ENCODE assay signal across 2 cellular contexts in the genomic region with DNA sequence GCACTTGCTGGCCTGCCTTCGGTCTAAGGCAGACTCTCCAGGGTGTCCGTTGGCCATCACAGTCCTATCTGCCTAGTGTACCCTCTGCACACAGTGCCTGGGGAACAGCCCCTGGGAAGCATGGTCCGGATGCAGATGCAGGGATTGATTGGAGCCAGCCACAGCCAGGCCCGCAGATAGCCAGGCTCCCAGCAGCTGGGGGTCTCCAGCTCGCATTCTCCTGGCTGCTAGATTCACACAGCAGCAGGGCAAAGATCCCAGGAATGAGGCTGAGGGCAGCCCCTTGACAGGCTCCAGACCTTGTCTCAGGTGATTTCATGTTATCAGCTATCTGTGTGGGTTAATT.
TF ChIP-seq lines count a peak whose summit lies in the region.

No MANE protein-coding gene starts in this region.

TF ChIP-seq in H1, 55 proteins besides CTCF, POLR2A, EP300 and RAD21:
- no peak for TF ChIP-seq CBX5 (IDR thresholded peaks at IDR 0.05; ENCODE audit: low read depth, low read length)
- TF ChIP-seq YY1 (IDR thresholded peaks at IDR 0.05; ENCODE audit: low read depth, low read length): no peak
- TF ChIP-seq, protein P1, sequence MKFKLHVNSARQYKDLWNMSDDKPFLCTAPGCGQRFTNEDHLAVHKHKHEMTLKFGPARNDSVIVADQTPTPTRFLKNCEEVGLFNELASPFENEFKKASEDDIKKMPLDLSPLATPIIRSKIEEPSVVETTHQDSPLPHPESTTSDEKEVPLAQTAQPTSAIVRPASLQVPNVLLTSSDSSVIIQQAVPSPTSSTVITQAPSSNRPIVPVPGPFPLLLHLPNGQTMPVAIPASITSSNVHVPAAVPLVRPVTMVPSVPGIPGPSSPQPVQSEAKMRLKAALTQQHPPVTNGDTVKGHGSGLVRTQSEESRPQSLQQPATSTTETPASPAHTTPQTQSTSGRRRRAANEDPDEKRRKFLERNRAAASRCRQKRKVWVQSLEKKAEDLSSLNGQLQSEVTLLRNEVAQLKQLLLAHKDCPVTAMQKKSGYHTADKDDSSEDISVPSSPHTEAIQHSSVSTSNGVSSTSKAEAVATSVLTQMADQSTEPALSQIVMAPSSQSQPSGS (IDR thresholded peaks at IDR 0.05; ENCODE audit: low read length): no peak
- no peak for TF ChIP-seq SIX5 (IDR thresholded peaks at IDR 0.05; ENCODE audit: low read depth, low read length)
- TF ChIP-seq SRF (IDR thresholded peaks at IDR 0.05; ENCODE audit: low read depth, low read length): no peak
- no peak for TF ChIP-seq MAFK (IDR thresholded peaks at IDR 0.05; ENCODE audit: low read depth, low read length)
- TF ChIP-seq TAF7 (optimal IDR thresholded peaks at IDR 0.05; ENCODE audit: borderline replicate concordance, low read depth, low read length): no peak
- TF ChIP-seq NANOG (IDR thresholded peaks at IDR 0.05; ENCODE audit: insufficient read depth, low read depth, low read length, poor library complexity, severe bottlenecking): no peak
- TF ChIP-seq SP1 (IDR thresholded peaks at IDR 0.05; ENCODE audit: low read depth, low read length): no peak
- TF ChIP-seq HDAC6 (IDR thresholded peaks at IDR 0.05; ENCODE audit: low read depth, low read length): no peak
- no peak for TF ChIP-seq CREB1 (IDR thresholded peaks at IDR 0.05)
- TF ChIP-seq FOSL1 (IDR thresholded peaks at IDR 0.05; ENCODE audit: insufficient read depth, low read depth, low read length): no peak
- TF ChIP-seq SAP30 (IDR thresholded peaks at IDR 0.05; ENCODE audit: insufficient read depth, insufficient replicate concordance, low read length): no peak
- no peak for TF ChIP-seq KDM1A (IDR thresholded peaks at IDR 0.05; ENCODE audit: borderline replicate concordance, low read length)
- no peak for TF ChIP-seq EGR1 (IDR thresholded peaks at IDR 0.05; ENCODE audit: borderline replicate concordance, low read depth, low read length)
- no peak for TF ChIP-seq TEAD4 (IDR thresholded peaks at IDR 0.05; ENCODE audit: low read depth, low read length)
- TF ChIP-seq SIN3A (conservative IDR thresholded peaks at IDR 0.05 in 1 of 2, IDR thresholded peaks at IDR 0.05 in 1 of 2; ENCODE audit: low read depth in 1 of 2, low read length in 2 of 2): no peak
- TF ChIP-seq, protein P2, sequence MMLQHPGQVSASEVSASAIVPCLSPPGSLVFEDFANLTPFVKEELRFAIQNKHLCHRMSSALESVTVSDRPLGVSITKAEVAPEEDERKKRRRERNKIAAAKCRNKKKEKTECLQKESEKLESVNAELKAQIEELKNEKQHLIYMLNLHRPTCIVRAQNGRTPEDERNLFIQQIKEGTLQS (IDR thresholded peaks at IDR 0.05; ENCODE audit: insufficient read depth, low read depth, low read length): no peak
TF ChIP-seq in H1: peak in this region for 0.

TF ChIP-seq in WTC11, 78 proteins besides CTCF, POLR2A, EP300 and RAD21:
- TF ChIP-seq, protein P3, sequence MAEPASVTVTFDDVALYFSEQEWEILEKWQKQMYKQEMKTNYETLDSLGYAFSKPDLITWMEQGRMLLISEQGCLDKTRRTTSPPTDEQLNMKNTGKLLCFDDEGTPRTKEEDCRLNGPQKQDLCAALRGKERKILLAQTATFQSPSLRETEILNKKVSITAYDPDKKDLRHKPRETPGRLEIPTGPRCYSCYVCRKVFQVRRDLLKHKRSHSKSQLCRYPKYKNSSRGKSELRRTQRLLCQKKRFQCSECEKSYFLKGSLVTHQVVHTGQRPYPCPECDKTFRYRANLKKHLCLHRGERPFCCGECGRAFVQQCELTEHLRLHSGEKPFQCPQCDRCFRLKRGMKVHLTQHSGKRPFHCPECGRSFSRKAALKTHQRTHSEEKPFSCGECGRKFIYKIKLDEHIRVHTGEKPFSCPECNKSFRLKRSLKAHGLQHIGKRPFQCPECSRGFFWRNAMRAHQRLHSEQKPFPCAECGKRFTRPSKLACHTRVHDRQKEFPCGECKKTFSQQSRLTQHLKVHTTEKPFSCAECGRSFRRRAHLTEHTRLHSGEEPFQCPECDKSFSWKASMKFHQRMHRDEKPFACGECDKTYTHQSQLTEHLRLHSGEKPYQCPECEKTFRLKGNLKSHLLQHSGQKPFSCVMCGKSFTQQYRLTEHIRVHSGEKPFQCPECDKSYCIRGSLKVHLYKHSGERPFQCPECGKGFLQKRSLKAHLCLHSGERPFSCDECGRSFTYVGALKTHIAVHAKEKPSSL (CRISPR knock-in tag; conservative IDR thresholded peaks at IDR 0.05): no peak
- TF ChIP-seq, protein P1 (CRISPR knock-in tag; IDR thresholded peaks at IDR 0.05; ENCODE audit: borderline replicate concordance, low read depth): no peak
- TF ChIP-seq, protein P4, sequence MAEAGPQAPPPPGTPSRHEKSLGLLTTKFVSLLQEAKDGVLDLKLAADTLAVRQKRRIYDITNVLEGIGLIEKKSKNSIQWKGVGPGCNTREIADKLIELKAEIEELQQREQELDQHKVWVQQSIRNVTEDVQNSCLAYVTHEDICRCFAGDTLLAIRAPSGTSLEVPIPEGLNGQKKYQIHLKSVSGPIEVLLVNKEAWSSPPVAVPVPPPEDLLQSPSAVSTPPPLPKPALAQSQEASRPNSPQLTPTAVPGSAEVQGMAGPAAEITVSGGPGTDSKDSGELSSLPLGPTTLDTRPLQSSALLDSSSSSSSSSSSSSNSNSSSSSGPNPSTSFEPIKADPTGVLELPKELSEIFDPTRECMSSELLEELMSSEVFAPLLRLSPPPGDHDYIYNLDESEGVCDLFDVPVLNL (CRISPR knock-in tag; IDR thresholded peaks at IDR 0.05; ENCODE audit: borderline replicate concordance, low read depth): no peak
